In the genomic region with DNA sequence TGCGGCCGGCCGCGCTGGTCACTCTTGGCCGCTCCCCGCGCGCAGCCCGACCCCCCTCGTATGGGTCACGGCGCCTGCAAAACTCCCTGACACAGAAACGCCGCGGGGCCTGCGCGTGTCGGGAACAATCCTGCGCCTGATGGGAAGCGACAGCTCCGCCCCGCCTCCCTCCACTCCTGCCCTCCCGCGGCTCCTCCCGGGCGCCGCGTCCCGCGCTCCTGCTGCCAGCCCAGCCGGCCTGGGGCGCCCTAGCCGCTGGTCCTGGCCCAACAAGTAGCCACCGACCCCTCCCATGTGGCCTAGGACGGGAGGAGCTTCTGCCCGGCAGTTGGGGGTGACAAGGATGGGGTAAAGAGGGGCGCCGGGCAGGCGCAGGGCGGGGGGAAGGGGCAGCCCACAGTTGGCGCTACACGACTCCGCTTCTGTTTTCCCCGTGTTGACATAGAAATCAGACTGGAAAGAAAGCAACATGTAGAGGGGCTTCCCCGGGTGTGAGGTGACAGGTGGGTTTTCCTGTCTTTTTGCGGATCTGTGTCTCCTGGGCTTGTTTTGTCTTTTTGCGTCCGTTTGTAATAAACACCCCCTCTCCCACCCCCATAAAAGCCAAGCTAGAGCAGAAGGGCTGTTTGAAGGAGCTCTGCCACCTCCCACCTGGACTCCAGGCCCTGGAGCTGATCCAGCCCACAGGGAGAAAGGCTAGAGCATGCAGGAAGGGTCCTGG, we compare ENCODE assay signal across 1 cellular context.
TF ChIP-seq lines count a peak whose summit lies in the region.

No MANE protein-coding gene starts in this region.

TF ChIP-seq in IMR-90, 13 proteins besides CTCF, POLR2A, EP300 and RAD21 (continued from another document):
- TF ChIP-seq RCOR1 (IDR thresholded peaks at IDR 0.05; ENCODE audit: insufficient replicate concordance, low read length) (no peak), MAZ (IDR thresholded peaks at IDR 0.05; ENCODE audit: borderline replicate concordance, low read depth, low read length) (no peak), CEBPB (IDR thresholded peaks at IDR 0.05; ENCODE audit: low read depth, low read length) (no peak), RFX5 (IDR thresholded peaks at IDR 0.05; ENCODE audit: low read depth, low read length) (no peak), MXI1 (IDR thresholded peaks at IDR 0.05; ENCODE audit: borderline replicate concordance, low read depth, low read length) (no peak), NFE2L2 (IDR thresholded peaks at IDR 0.05; ENCODE audit: low read depth, low read length) (no peak), CHD1 (IDR thresholded peaks at IDR 0.05; ENCODE audit: low read depth, low read length) (no peak), SMC3 (IDR thresholded peaks at IDR 0.05; ENCODE audit: low read depth, low read length) (no peak), MAFK (IDR thresholded peaks at IDR 0.05; ENCODE audit: low read depth, low read length) (no peak), BHLHE40 (IDR thresholded peaks at IDR 0.05; ENCODE audit: low read depth, low read length) (no peak)
- TF ChIP-seq, protein P1, sequence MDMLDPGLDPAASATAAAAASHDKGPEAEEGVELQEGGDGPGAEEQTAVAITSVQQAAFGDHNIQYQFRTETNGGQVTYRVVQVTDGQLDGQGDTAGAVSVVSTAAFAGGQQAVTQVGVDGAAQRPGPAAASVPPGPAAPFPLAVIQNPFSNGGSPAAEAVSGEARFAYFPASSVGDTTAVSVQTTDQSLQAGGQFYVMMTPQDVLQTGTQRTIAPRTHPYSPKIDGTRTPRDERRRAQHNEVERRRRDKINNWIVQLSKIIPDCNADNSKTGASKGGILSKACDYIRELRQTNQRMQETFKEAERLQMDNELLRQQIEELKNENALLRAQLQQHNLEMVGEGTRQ (IDR thresholded peaks at IDR 0.05; ENCODE audit: low read depth, low read length), result no peak
- TF ChIP-seq, protein P2, sequence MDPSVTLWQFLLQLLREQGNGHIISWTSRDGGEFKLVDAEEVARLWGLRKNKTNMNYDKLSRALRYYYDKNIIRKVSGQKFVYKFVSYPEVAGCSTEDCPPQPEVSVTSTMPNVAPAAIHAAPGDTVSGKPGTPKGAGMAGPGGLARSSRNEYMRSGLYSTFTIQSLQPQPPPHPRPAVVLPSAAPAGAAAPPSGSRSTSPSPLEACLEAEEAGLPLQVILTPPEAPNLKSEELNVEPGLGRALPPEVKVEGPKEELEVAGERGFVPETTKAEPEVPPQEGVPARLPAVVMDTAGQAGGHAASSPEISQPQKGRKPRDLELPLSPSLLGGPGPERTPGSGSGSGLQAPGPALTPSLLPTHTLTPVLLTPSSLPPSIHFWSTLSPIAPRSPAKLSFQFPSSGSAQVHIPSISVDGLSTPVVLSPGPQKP (IDR thresholded peaks at IDR 0.05; ENCODE audit: borderline replicate concordance, low read depth, low read length), result no peak
TF ChIP-seq in IMR-90: peak in this region for 0.
